1 cellular context compared by ENCODE assay signal in the genomic region with DNA sequence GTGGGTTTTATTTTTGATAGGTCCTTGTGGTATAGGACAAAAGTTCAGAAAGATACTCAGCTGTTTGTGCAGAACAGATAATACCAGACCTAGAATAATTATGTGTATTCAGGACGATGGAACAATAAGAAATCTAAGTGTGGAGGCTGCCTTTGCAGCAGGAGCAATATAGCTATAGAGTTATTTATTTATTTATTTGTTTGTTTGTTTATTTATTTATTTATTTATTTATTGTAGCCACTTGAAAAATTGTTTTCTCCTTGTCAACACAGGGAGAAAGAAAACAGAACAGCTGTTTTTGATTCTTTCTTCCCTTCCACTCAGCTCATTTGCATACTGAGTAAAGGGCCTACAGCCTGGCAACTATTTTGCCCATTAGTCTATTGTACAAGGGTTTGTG.
TF ChIP-seq lines count a peak whose summit lies in the region.

No MANE protein-coding gene starts in this region.

TF ChIP-seq in HEK293, 187 proteins besides CTCF, POLR2A, EP300 and RAD21 (continued from another document):
- TF ChIP-seq, protein P1, sequence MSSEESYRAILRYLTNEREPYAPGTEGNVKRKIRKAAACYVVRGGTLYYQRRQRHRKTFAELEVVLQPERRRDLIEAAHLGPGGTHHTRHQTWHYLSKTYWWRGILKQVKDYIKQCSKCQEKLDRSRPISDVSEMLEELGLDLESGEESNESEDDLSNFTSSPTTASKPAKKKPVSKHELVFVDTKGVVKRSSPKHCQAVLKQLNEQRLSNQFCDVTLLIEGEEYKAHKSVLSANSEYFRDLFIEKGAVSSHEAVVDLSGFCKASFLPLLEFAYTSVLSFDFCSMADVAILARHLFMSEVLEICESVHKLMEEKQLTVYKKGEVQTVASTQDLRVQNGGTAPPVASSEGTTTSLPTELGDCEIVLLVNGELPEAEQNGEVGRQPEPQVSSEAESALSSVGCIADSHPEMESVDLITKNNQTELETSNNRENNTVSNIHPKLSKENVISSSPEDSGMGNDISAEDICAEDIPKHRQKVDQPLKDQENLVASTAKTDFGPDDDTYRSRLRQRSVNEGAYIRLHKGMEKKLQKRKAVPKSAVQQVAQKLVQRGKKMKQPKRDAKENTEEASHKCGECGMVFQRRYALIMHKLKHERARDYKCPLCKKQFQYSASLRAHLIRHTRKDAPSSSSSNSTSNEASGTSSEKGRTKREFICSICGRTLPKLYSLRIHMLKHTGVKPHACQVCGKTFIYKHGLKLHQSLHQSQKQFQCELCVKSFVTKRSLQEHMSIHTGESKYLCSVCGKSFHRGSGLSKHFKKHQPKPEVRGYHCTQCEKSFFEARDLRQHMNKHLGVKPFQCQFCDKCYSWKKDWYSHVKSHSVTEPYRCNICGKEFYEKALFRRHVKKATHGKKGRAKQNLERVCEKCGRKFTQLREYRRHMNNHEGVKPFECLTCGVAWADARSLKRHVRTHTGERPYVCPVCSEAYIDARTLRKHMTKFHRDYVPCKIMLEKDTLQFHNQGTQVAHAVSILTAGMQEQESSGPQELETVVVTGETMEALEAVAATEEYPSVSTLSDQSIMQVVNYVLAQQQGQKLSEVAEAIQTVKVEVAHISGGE (tag by site-specific recombination; conservative IDR thresholded peaks at IDR 0.05; ENCODE audit: low read depth), result peak; percentile 30; the same call in 1 of the 2 replicates
- TF ChIP-seq ZNF335 (tag by site-specific recombination; conservative IDR thresholded peaks at IDR 0.05), result no peak
- 0 out of 2 replicates have a peak, but pooled peaks have one; percentile 40 for TF ChIP-seq ZNF140 (tag by site-specific recombination; IDR thresholded peaks at IDR 0.05)
TF ChIP-seq in HEK293: peak in this region for 6.
